25 cellular contexts compared by ENCODE assay signal in genomic region chr6:37340639-37340943, GRCh38.
"Had no signal": no experiment of that assay in that cellular context is flagged by ENCODE, and none has a peak within 500 bp of the region (broad histone marks: within the 10 kb centered on the region; RNA-seq: fewer than 3 reads in every experiment).

No MANE protein-coding gene starts in this region.

- H3K27me3 ChIP-seq: breast epithelium had no signal

- H3K9me3 Mint-ChIP-seq: activated B cell treated with CpG ODN at 0.5 μM for 24 hours; activated CD4-positive, alpha-beta memory T cell treated with anti-CD3 and anti-CD28 coated beads for 36 hours; activated CD4-positive, alpha-beta T cell treated with anti-CD3 and anti-CD28 coated beads, Interleukin-2, amount 10 ng/mL, durations not matched to agents 7 days and 5 days; activated naive CD4-positive, alpha-beta T cell treated with anti-CD3 and anti-CD28 coated beads, Interleukin-2, amount 10 ng/mL, durations not matched to agents 7 days and 5 days; activated naive CD8-positive, alpha-beta T cell treated with anti-CD3 and anti-CD28 coated beads for 36 hours; activated T-cell treated with anti-CD3 and anti-CD28 coated beads, Interleukin-2, amount 50 U/mL, for 4 hours; activated T-helper 17 cell treated with anti-CD3 and anti-CD28 coated beads, Interleukin-2, amount 50 U/mL, for 72 hours had no signal

- H3K4me1 ChIP-seq: breast epithelium had no signal

- H3K27ac ChIP-seq: breast epithelium had no signal

- H3K36me3 Mint-ChIP-seq: activated CD4-positive, alpha-beta memory T cell treated with anti-CD3 and anti-CD28 coated beads for 36 hours; activated naive CD8-positive, alpha-beta T cell treated with anti-CD3 and anti-CD28 coated beads for 36 hours had no signal

- H3K9me3 ChIP-seq: breast epithelium had no signal

- H3K36me3 ChIP-seq: breast epithelium had no signal

- H3K27ac Mint-ChIP-seq: activated B cell treated with CpG ODN at 0.5 μM for 24 hours; activated CD4-positive, alpha-beta memory T cell treated with anti-CD3 and anti-CD28 coated beads for 36 hours; activated CD4-positive, alpha-beta T cell treated with anti-CD3 and anti-CD28 coated beads, Interleukin-2, amount 10 ng/mL, durations not matched to agents 7 days and 5 days; activated naive CD4-positive, alpha-beta T cell treated with anti-CD3 and anti-CD28 coated beads, Interleukin-2, amount 10 ng/mL, durations not matched to agents 7 days and 5 days; activated naive CD8-positive, alpha-beta T cell treated with anti-CD3 and anti-CD28 coated beads for 36 hours; activated T-helper 17 cell treated with anti-CD3 and anti-CD28 coated beads, Interleukin-2, amount 50 U/mL, for 72 hours; T-helper 17 cell had no signal

- DNase-seq: activated B cell treated with CpG ODN at 0.5 μM for 24 hours; activated CD4-positive, alpha-beta memory T cell treated with anti-CD3 and anti-CD28 coated beads for 36 hours; activated CD4-positive, alpha-beta T cell treated with anti-CD3 and anti-CD28 coated beads for 1 hour; activated CD4-positive, alpha-beta T cell treated with anti-CD3 and anti-CD28 coated beads, Interleukin-2, amount 10 ng/mL, durations not matched to agents 7 days and 5 days; activated CD8-positive, alpha-beta memory T cell treated with anti-CD3 and anti-CD28 coated beads for 24 hours; activated gamma-delta T cell; activated naive CD4-positive, alpha-beta T cell treated with anti-CD3 and anti-CD28 coated beads, Interleukin-2, amount 10 ng/mL, durations not matched to agents 7 days and 5 days; activated naive CD8-positive, alpha-beta T cell treated with anti-CD3 and anti-CD28 coated beads for 36 hours; activated T-cell treated with anti-CD3 and anti-CD28 coated beads, Interleukin-2, amount 50 U/mL, for 4 hours; caudate nucleus; KG1; NCI-H1092; NCI-H1417; NCI-H1930; NCI-H2107; NCI-H2171 treated with DMSO at 0.1 percent for 48 hours; NCI-H226; NCI-H526; NCI-H82; OCI-M1; SHP77 treated with DMSO at 0.1 percent for 48 hours; T-helper 17 cell; T-helper 9 cell had no signal

- H3K4me3 Mint-ChIP-seq: activated B cell treated with CpG ODN at 0.5 μM for 24 hours; activated CD4-positive, alpha-beta memory T cell treated with anti-CD3 and anti-CD28 coated beads for 36 hours; activated CD4-positive, alpha-beta T cell treated with anti-CD3 and anti-CD28 coated beads, Interleukin-2, amount 10 ng/mL, durations not matched to agents 7 days and 5 days; activated naive CD4-positive, alpha-beta T cell treated with anti-CD3 and anti-CD28 coated beads, Interleukin-2, amount 10 ng/mL, durations not matched to agents 7 days and 5 days; activated naive CD8-positive, alpha-beta T cell treated with anti-CD3 and anti-CD28 coated beads for 36 hours; activated T-cell treated with anti-CD3 and anti-CD28 coated beads, Interleukin-2, amount 50 U/mL, for 4 hours; activated T-helper 17 cell treated with anti-CD3 and anti-CD28 coated beads, Interleukin-2, amount 50 U/mL, for 72 hours; T-helper 17 cell had no signal

- H3K27me3 Mint-ChIP-seq: activated B cell treated with CpG ODN at 0.5 μM for 24 hours had no signal

- H3K4me3 ChIP-seq: breast epithelium had no signal

- H3K4me1 Mint-ChIP-seq: activated B cell treated with CpG ODN at 0.5 μM for 24 hours; activated CD4-positive, alpha-beta T cell treated with anti-CD3 and anti-CD28 coated beads, Interleukin-2, amount 10 ng/mL, durations not matched to agents 7 days and 5 days; activated naive CD4-positive, alpha-beta T cell treated with anti-CD3 and anti-CD28 coated beads, Interleukin-2, amount 10 ng/mL, durations not matched to agents 7 days and 5 days; activated naive CD8-positive, alpha-beta T cell treated with anti-CD3 and anti-CD28 coated beads for 36 hours; activated T-helper 17 cell treated with anti-CD3 and anti-CD28 coated beads, Interleukin-2, amount 50 U/mL, for 72 hours; T-helper 17 cell had no signal
